Comparison of ENCODE assay signal across 8 cellular contexts in genomic region chr2:234427081-234428058, GRCh38.
DNase-seq lines count a peak whose midpoint lies in the region; ATAC-seq and TF ChIP-seq lines count a peak whose summit lies in the region.

No MANE protein-coding gene starts in this region.

- no peaks in the 10 kb centered on the region for H3K9me3 ChIP-seq in colonic mucosa
- H3K9me3 ChIP-seq in neural progenitor cell (ENCODE audit: low read depth), result no peaks in the 10 kb centered on the region
- H3K9me3 ChIP-seq in ovary, result no peaks in the 10 kb centered on the region

- peaks cover 6% of the 10 kb centered on the region for H3K4me1 ChIP-seq in colonic mucosa
- H3K4me1 ChIP-seq in neural progenitor cell, result peaks cover 26% of the 10 kb centered on the region
- H3K4me1 ChIP-seq in ovary (ENCODE audit: insufficient read depth), result peaks cover 1% of the 10 kb centered on the region

- WGBS in ovary, 3 donors, result 43 to 51% (median 50%) methylated on average over 15 of the region's 15 CpGs

- H3K27ac Mint-ChIP-seq in neural progenitor cell, result peak overlapping the region; percentile 97

- H3K4me3 Mint-ChIP-seq in neural progenitor cell, result peak overlapping the region; percentile 39

- H3K27me3 ChIP-seq in colonic mucosa (no peaks in the 10 kb centered on the region), neural progenitor cell (no peaks in the 10 kb centered on the region), ovary (no peaks in the 10 kb centered on the region)

- peaks cover 13% of the 10 kb centered on the region for H3K9me3 Mint-ChIP-seq in neural progenitor cell

- peaks cover 52% of the 10 kb centered on the region for H3F3A ChIP-seq in neural progenitor cell (ENCODE audit: low read depth)

- intact Hi-C loops in colonic mucosa (cut with DNase I), result no loop called here
- intact Hi-C loops in ovary (cut with DNase I), result no loop called here

- peak overlapping the region; percentile 21 for H2AFZ ChIP-seq in neural progenitor cell (replicated peaks)

- ATAC-seq in HG02938 (IDR thresholded peaks at IDR 0.05; ENCODE audit: unreplicated experiment), result no peak

- H3K4me2 ChIP-seq in neural progenitor cell, result peak overlapping the region; percentile 34

- H3K9ac ChIP-seq in colonic mucosa (ENCODE audit: low read depth in 2 of 2, low read length in 2 of 2), result peak overlapping the region in 1 of 2 donors; percentile 34
- H3K9ac ChIP-seq in neural progenitor cell, result no peak overlapping the region

- no peak for TF ChIP-seq POLR2A in ovary (IDR thresholded peaks at IDR 0.05)

- TF ChIP-seq EP300 in ovary (IDR thresholded peaks at IDR 0.05), result no peak

- H3K27me3 Mint-ChIP-seq in neural progenitor cell (ENCODE audit: insufficient read depth, low read depth), result peaks cover 8% of the 10 kb centered on the region

- H3K36me3 Mint-ChIP-seq in neural progenitor cell, result no peaks in the 10 kb centered on the region

- no peaks in the 10 kb centered on the region for H4K20me1 ChIP-seq in neural progenitor cell (ENCODE audit: low read depth)

- H3K36me3 ChIP-seq in colonic mucosa, result no peaks in the 10 kb centered on the region
- H3K36me3 ChIP-seq in neural progenitor cell, result no peaks in the 10 kb centered on the region
- no peaks in the 10 kb centered on the region for H3K36me3 ChIP-seq in ovary

- DNase-seq in Daoy (ENCODE audit: low read depth), result peak; percentile 36
- DNase-seq in NCI-H226, result peak; percentile 89
- no peak for DNase-seq in colonic mucosa
- DNase-seq in neural progenitor cell (ENCODE audit: low spot score), result peak; percentile 78
- no peak for DNase-seq in T1000 (lab: John Stamatoyannopoulos, UW)
- DNase-seq in ovary, result no peak
- DNase-seq in SIG-M5 treated with dmso at 0.1 percent for 504 hours (lab: John Stamatoyannopoulos, UW; ENCODE audit: unreplicated experiment), result no peak

- TF ChIP-seq CTCF in colonic mucosa (IDR thresholded peaks at IDR 0.05) (no peak), neural progenitor cell (IDR thresholded peaks at IDR 0.05) (no peak), ovary (IDR thresholded peaks at IDR 0.05) (no peak)

- H3K4me3 ChIP-seq in colonic mucosa, result no peak overlapping the region
- no peak overlapping the region for H3K4me3 ChIP-seq in neural progenitor cell
- H3K4me3 ChIP-seq in ovary, result no peak overlapping the region

- peak overlapping the region; percentile 24 for H3K27ac ChIP-seq in colonic mucosa
- H3K27ac ChIP-seq in neural progenitor cell, result peak overlapping the region; percentile 60
- no peak overlapping the region for H3K27ac ChIP-seq in ovary

- H3K79me2 ChIP-seq in neural progenitor cell (ENCODE audit: low read depth), result no peaks in the 10 kb centered on the region

- H3K4me1 Mint-ChIP-seq in neural progenitor cell, result peaks cover 48% of the 10 kb centered on the region

Comparison
In these comparisons a context has a peak if more than half of its experiments do, and no peak if none do; other contexts are left out.
1. DNase-seq: peak in Daoy (single experiment), NCI-H226 (single experiment) and neural progenitor cell (single experiment); none in colonic mucosa (single experiment), T1000 (single experiment), ovary (0 of 5) and SIG-M5 treated with dmso at 0.1 percent for 504 hours (single experiment).
2. H3K27ac ChIP-seq: peak in colonic mucosa (single experiment) and neural progenitor cell (single experiment); none in ovary (0 of 2).